In genomic region chrX:46803140-46803539, GRCh38 we compare ENCODE assay signal across 13 cellular contexts. TPM values are rescaled to one million over a fixed set of nuclear protein-coding genes. Genes with fewer than 3 reads are reported as not detected.
DNase-seq lines count a peak whose midpoint lies in the region; ATAC-seq, FAIRE-seq and TF ChIP-seq lines count a peak whose summit lies in the region.
"Had no signal": no experiment of that assay in that cellular context is flagged by ENCODE, and none has a peak within 500 bp of the region (broad histone marks: within the 10 kb centered on the region; RNA-seq: fewer than 3 reads in every experiment).

No MANE protein-coding gene starts in this region.

- H4K20me1 ChIP-seq in osteoblast (ENCODE audit: insufficient read depth, low read length): no peaks in the 10 kb centered on the region

- intact Hi-C loops in heart left ventricle (cut with DNase I): no loop called here

- 53 to 71% (median 65%) methylated on average over 3 of the region's 3 CpGs for WGBS in heart left ventricle, 4 donors

- no peaks in the 10 kb centered on the region for H3K79me2 ChIP-seq in osteoblast (ENCODE audit: insufficient read depth, low read length)

- H2AFZ ChIP-seq in osteoblast (ENCODE audit: low read length): no peak overlapping the region

- H3K4me3 ChIP-seq in GM12865 (ENCODE audit: low read depth, low read length): no peak overlapping the region
- H3K4me3 ChIP-seq in bronchial epithelial cell (ENCODE audit: low read depth, low read length): no peak overlapping the region
- H3K4me3 ChIP-seq in osteoblast (ENCODE audit: insufficient read depth, low read length): no peak overlapping the region
- H3K4me3 ChIP-seq in heart left ventricle: no peak overlapping the region
- H3K4me3 ChIP-seq: body of pancreas, pancreas had no signal

- no peak overlapping the region for H3K27ac ChIP-seq in osteoblast (ENCODE audit: low read depth, low read length)
- H3K27ac ChIP-seq in heart left ventricle: no peak overlapping the region
- H3K27ac ChIP-seq: body of pancreas, pancreas had no signal

- no peak overlapping the region for H3K4me3 Mint-ChIP-seq in stimulated activated naive B cell treated with anti-CD40 and anti-IgM and Interleukin-4, amounts not matched to agents 10 μg/mL and 1 μg/mL and 100 μg/mL, for 72 hours

- H3K4me2 ChIP-seq in osteoblast (ENCODE audit: insufficient read depth, low read length): no peak overlapping the region

- no peak for FAIRE-seq in bronchial epithelial cell (lab: Jason Lieb, UNC)
- no peak for FAIRE-seq in D721Med (lab: Jason Lieb, UNC)
- FAIRE-seq: pancreas had no signal

- H3K9me3 ChIP-seq in osteoblast (ENCODE audit: low read depth, low read length): no peaks in the 10 kb centered on the region
- no peaks in the 10 kb centered on the region for H3K9me3 ChIP-seq in heart left ventricle
- H3K9me3 ChIP-seq: body of pancreas, pancreas had no signal

- no peaks in the 10 kb centered on the region for H3K9me3 Mint-ChIP-seq in stimulated activated naive B cell treated with anti-CD40 and anti-IgM and Interleukin-4, amounts not matched to agents 10 μg/mL and 1 μg/mL and 100 μg/mL, for 72 hours

- H3K27me3 Mint-ChIP-seq in stimulated activated naive B cell treated with anti-CD40 and anti-IgM and Interleukin-4, amounts not matched to agents 10 μg/mL and 1 μg/mL and 100 μg/mL, for 72 hours: peaks cover 0 to 4% of the 10 kb centered on the region in 2 donors

- H3K36me3 ChIP-seq in bronchial epithelial cell (ENCODE audit: control insufficient read depth, insufficient read depth, low read length) (no peaks in the 10 kb centered on the region), osteoblast (ENCODE audit: insufficient read depth, low read length) (no peaks in the 10 kb centered on the region), heart left ventricle (no peaks in the 10 kb centered on the region)
- H3K36me3 ChIP-seq: pancreas had no signal

- H3K27me3 ChIP-seq in bronchial epithelial cell (ENCODE audit: control insufficient read depth, insufficient read depth, low read length): no peaks in the 10 kb centered on the region
- H3K27me3 ChIP-seq in osteoblast (ENCODE audit: insufficient read depth, low read length): peaks cover 2% of the 10 kb centered on the region
- H3K27me3 ChIP-seq in heart left ventricle: peaks cover 0 to 5% (median 0%) of the 10 kb centered on the region in 9 donors
- H3K27me3 ChIP-seq: body of pancreas had no signal

- no peak for ATAC-seq in heart left ventricle
- no peak for ATAC-seq in stimulated activated naive B cell treated with anti-CD40 and anti-IgM and Interleukin-4, amounts not matched to agents 10 μg/mL and 1 μg/mL and 100 μg/mL, for 72 hours (replicated peaks)
- ATAC-seq: body of pancreas; pancreas; stimulated activated naive CD8-positive, alpha-beta T cell treated with anti-CD3 and anti-CD28 coated beads, Interleukin-15, Interleukin-2, amounts not matched to agents 100 U/mL and 50 U/mL, for 24 hours had no signal

- H3K4me1 Mint-ChIP-seq in stimulated activated naive B cell treated with anti-CD40 and anti-IgM and Interleukin-4, amounts not matched to agents 10 μg/mL and 1 μg/mL and 100 μg/mL, for 72 hours: no peaks in the 10 kb centered on the region

- no peak overlapping the region for H3K27ac Mint-ChIP-seq in stimulated activated naive B cell treated with anti-CD40 and anti-IgM and Interleukin-4, amounts not matched to agents 10 μg/mL and 1 μg/mL and 100 μg/mL, for 72 hours

- H3K36me3 Mint-ChIP-seq in stimulated activated naive B cell treated with anti-CD40 and anti-IgM and Interleukin-4, amounts not matched to agents 10 μg/mL and 1 μg/mL and 100 μg/mL, for 72 hours: no peaks in the 10 kb centered on the region

- TF ChIP-seq CTCF in GM12865 (IDR thresholded peaks at IDR 0.05; ENCODE audit: insufficient read depth, low read depth, low read length, missing control alignments) (peak; percentile 22), bronchial epithelial cell (IDR thresholded peaks at IDR 0.05; ENCODE audit: insufficient read depth, low read length, severe bottlenecking) (peak; percentile 14), osteoblast (IDR thresholded peaks at IDR 0.05; ENCODE audit: extremely low read depth, low read depth, low read length) (peak; percentile 28), heart left ventricle (IDR thresholded peaks at IDR 0.05) (no peak), D721Med (IDR thresholded peaks at IDR 0.05; ENCODE audit: insufficient read depth, missing control alignments) (no peak)

- H3K4me1 ChIP-seq in osteoblast (ENCODE audit: insufficient read depth, low read length) (no peaks in the 10 kb centered on the region), heart left ventricle (no peaks in the 10 kb centered on the region)
- H3K4me1 ChIP-seq: body of pancreas, pancreas had no signal

- peak; percentile 22 for DNase-seq in GM12865 (ENCODE audit: low read depth)
- DNase-seq in NAMALWA (ENCODE audit: low spot score): peak; percentile 26
- no peak for DNase-seq in bronchial epithelial cell (ENCODE audit: low read depth)
- peak; percentile 61 for DNase-seq in osteoblast (ENCODE audit: insufficient read length, low spot score, missing footprints)
- DNase-seq in heart left ventricle: no peak
- DNase-seq in D721Med (ENCODE audit: insufficient read length, low spot score): no peak
- DNase-seq in stimulated activated naive B cell treated with anti-CD40 and anti-IgM and Interleukin-4, amounts not matched to agents 10 μg/mL and 1 μg/mL and 100 μg/mL, for 72 hours: no peak
- DNase-seq: activated T-cell treated with anti-CD3 and anti-CD28 coated beads, Interleukin-2, amount 50 U/mL, for 1 hour; body of pancreas; NCI-H2081 treated with DMSO at 0.1 percent for 48 hours; pancreas; stimulated activated CD4-positive, alpha-beta T cell treated with anti-CD3 and anti-CD28 coated beads, Interleukin-2, amount 100 ng/mL, for 24 hours; stimulated activated naive CD8-positive, alpha-beta T cell treated with anti-CD3 and anti-CD28 coated beads, Interleukin-15, Interleukin-2, amounts not matched to agents 100 U/mL and 50 U/mL, for 24 hours had no signal

- no peak for TF ChIP-seq POLR2A in heart left ventricle (IDR thresholded peaks at IDR 0.05)

RNA-seq across cellular contexts. Expression of gene RP2, which starts 33.7 kb away (rescaled TPM):
- total RNA-seq in bronchial epithelial cell: 16.1 and 16.6 TPM in 2 replicates
- total RNA-seq in osteoblast: 18.6 and 19.5 TPM in 2 replicates
- 1 to 10 TPM; 2.4 to 9.0 (median 3.6) TPM for total RNA-seq in heart left ventricle
- 1 to 10 TPM; 1.8 to 4.5 TPM for polyA plus RNA-seq in heart left ventricle

RNA-seq across cellular contexts. Expression of gene SLC9A7, which starts 44.2 kb away (rescaled TPM):
- total RNA-seq in bronchial epithelial cell (8.2 and 15.0 TPM in 2 replicates), osteoblast (42.0 and 43.6 TPM in 2 replicates), heart left ventricle (1 to 10 TPM; 1.9 to 8.6 (median 2.6) TPM)
- polyA plus RNA-seq in heart left ventricle: 1 to 10 TPM in 1 of 2 donors, under 1 TPM in 1; 0.46 to 1.1 TPM

Comparison
In these comparisons a context has a peak if more than half of its experiments do, and no peak if none do; other contexts are left out.
1. DNase-seq: peak in GM12865 (single experiment), NAMALWA (single experiment) and osteoblast (single experiment); none in bronchial epithelial cell (single experiment), heart left ventricle (0 of 5), D721Med (single experiment) and stimulated activated naive B cell treated with anti-CD40 and anti-IgM and Interleukin-4, amounts not matched to agents 10 μg/mL and 1 μg/mL and 100 μg/mL, for 72 hours (single experiment).
2. CTCF ChIP-seq: peak in GM12865 (single experiment), bronchial epithelial cell (single experiment) and osteoblast (single experiment); none in heart left ventricle (0 of 12) and D721Med (single experiment).